8 cellular contexts compared by ENCODE assay signal in the genomic region with DNA sequence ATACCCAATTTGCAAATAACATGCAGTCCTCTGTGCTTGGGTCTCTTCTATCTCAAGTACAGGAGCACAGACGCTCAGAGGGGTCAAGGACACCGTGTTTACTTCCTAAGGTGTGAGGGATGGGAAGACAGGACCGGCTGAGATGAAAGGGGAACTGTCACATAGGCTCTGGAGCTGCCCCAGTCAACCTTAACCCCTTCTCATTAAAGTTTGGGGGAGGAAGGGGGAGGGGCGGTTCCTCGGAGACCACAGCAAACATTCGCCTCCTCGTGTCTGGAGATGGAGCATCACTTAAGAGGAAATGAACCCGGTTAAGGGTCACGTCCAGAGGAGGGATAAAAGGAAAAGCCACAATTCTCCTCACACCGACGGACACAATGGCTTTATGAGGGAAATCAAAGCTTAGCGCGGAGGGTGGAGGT. TPM values are rescaled to one million over a fixed set of nuclear protein-coding genes. Genes with fewer than 3 reads are reported as not detected.
DNase-seq lines count a peak whose midpoint lies in the region; ATAC-seq and TF ChIP-seq lines count a peak whose summit lies in the region.

No MANE protein-coding gene starts in this region.

- H3K4me3 ChIP-seq in CD4-positive, alpha-beta memory T cell (ENCODE audit: low read length in 2 of 2): peak overlapping the region in 1 of 2 donors; percentile 51
- H3K4me3 ChIP-seq in OCI-LY1 (ENCODE audit: low read depth, low read length, poor library complexity, severe bottlenecking): no peak overlapping the region

- no peaks in the 10 kb centered on the region for H3K9me3 ChIP-seq in CD4-positive, alpha-beta memory T cell (ENCODE audit: control insufficient read depth in 1 of 2, low read length in 2 of 2)
- H3K9me3 ChIP-seq in OCI-LY1 (ENCODE audit: low read length): no peaks in the 10 kb centered on the region

- H3K4me3 Mint-ChIP-seq in CD4-positive, alpha-beta memory T cell: peak overlapping the region; percentile 83 to 91 (median 86)
- H3K4me3 Mint-ChIP-seq in endothelial cell (ENCODE audit: unreplicated experiment) (peak overlapping the region; percentile 98), nephron (peak overlapping the region; percentile 87 to 97 (median 90))

- H3K9ac ChIP-seq in OCI-LY1 (ENCODE audit: low read length): no peak overlapping the region

- H3K27me3 ChIP-seq in CD4-positive, alpha-beta memory T cell (ENCODE audit: insufficient read depth, low read length): peaks cover 8% of the 10 kb centered on the region
- no peaks in the 10 kb centered on the region for H3K27me3 ChIP-seq in OCI-LY1 (ENCODE audit: insufficient read depth, low read length)

- H3K9me2 ChIP-seq in OCI-LY1 (ENCODE audit: low read depth, low read length): no peaks in the 10 kb centered on the region

- H3K36me3 ChIP-seq in CD4-positive, alpha-beta memory T cell (ENCODE audit: insufficient read depth, low read length): no peaks in the 10 kb centered on the region
- H3K36me3 ChIP-seq in OCI-LY1 (ENCODE audit: insufficient read depth, low read length): no peaks in the 10 kb centered on the region

- no peak for TF ChIP-seq CTCF in OCI-LY1 (IDR thresholded peaks at IDR 0.05; ENCODE audit: low read length)
- no peak for TF ChIP-seq CTCF in endothelial cell (IDR thresholded peaks at IDR 0.05; ENCODE audit: unreplicated experiment)
- TF ChIP-seq CTCF in nephron (IDR thresholded peaks at IDR 0.05; ENCODE audit: unreplicated experiment in 3 of 3): no peak

- peaks cover 0 to 9% of the 10 kb centered on the region in 2 donors for H3K36me3 Mint-ChIP-seq in CD4-positive, alpha-beta memory T cell
- H3K36me3 Mint-ChIP-seq in endothelial cell (ENCODE audit: low read depth, unreplicated experiment) (peaks cover 14% of the 10 kb centered on the region), nephron (ENCODE audit: low read depth) (no peaks in the 10 kb centered on the region)

- peak overlapping the region in 3 of 7 donors; percentile 23 to 66 (median 55) for H3K27ac Mint-ChIP-seq in CD4-positive, alpha-beta memory T cell
- peak overlapping the region; percentile 81 for H3K27ac Mint-ChIP-seq in endothelial cell (ENCODE audit: unreplicated experiment)
- H3K27ac Mint-ChIP-seq in nephron: peak overlapping the region; percentile 64 to 94 (median 66)

- peak overlapping the region; percentile 5; the same call in 1 of the 2 replicates for H3K4me2 ChIP-seq in OCI-LY1 (ENCODE audit: low read length)

- intact Hi-C loops in CD4-positive, alpha-beta memory T cell (cut with micrococcal nuclease): loop anchor here (10.0 kb wide), 2 partner anchors 49 to 249 kb away; no protein-coding TSS in a partner anchor

- no peaks in the 10 kb centered on the region for H3K79me2 ChIP-seq in OCI-LY1 (ENCODE audit: insufficient read depth, low read length)

- H3K27me3 Mint-ChIP-seq in CD4-positive, alpha-beta memory T cell: peaks cover 17 to 22% of the 10 kb centered on the region in 2 donors
- H3K27me3 Mint-ChIP-seq in endothelial cell (ENCODE audit: unreplicated experiment) (peaks cover 16% of the 10 kb centered on the region), nephron (ENCODE audit: low read depth) (peaks cover 30% of the 10 kb centered on the region)

- H2AFZ ChIP-seq in OCI-LY1 (ENCODE audit: low read length): no peak overlapping the region

- POLR2A ChIA-PET in CD4-positive, alpha-beta memory T cell (lab: Charles Lee; ENCODE audit: partially characterized antibody): interaction anchor here (0.6 to 2.0 kb wide), 10 partner anchors 8 to 142 kb away, joined by 3 to 7 read pairs (median 4); no protein-coding TSS in a partner anchor

- ATAC-seq in HG03097 (IDR thresholded peaks at IDR 0.05; ENCODE audit: low FRiP score, unreplicated experiment) (no peak), GM18868 (IDR thresholded peaks at IDR 0.05; ENCODE audit: unreplicated experiment) (no peak)

- CTCF ChIA-PET in CD4-positive, alpha-beta memory T cell (lab: Charles Lee; ENCODE audit: partially characterized antibody): interaction anchor here (0.6 to 4.4 kb wide), 10 partner anchors 8 to 146 kb away, joined by 3 to 45 read pairs (median 4); no protein-coding TSS in a partner anchor

- no peaks in the 10 kb centered on the region for H3K9me3 Mint-ChIP-seq in CD4-positive, alpha-beta memory T cell
- H3K9me3 Mint-ChIP-seq in endothelial cell (ENCODE audit: unreplicated experiment): no peaks in the 10 kb centered on the region
- no peaks in the 10 kb centered on the region for H3K9me3 Mint-ChIP-seq in nephron

- no peak overlapping the region for H3K27ac ChIP-seq in CD4-positive, alpha-beta memory T cell (ENCODE audit: low read depth, low read length)
- H3K27ac ChIP-seq in OCI-LY1 (ENCODE audit: low read depth, low read length, poor library complexity, severe bottlenecking): no peak overlapping the region

- H3K4me1 ChIP-seq in CD4-positive, alpha-beta memory T cell (ENCODE audit: insufficient read depth, low read length): peaks cover 18% of the 10 kb centered on the region
- H3K4me1 ChIP-seq in OCI-LY1 (ENCODE audit: insufficient read depth, low read length, severe bottlenecking): peaks cover 6% of the 10 kb centered on the region

- peaks cover 8 to 19% (median 14%) of the 10 kb centered on the region in 4 donors for H3K4me1 Mint-ChIP-seq in CD4-positive, alpha-beta memory T cell
- H3K4me1 Mint-ChIP-seq in endothelial cell (ENCODE audit: unreplicated experiment): peaks cover 61% of the 10 kb centered on the region
- H3K4me1 Mint-ChIP-seq in nephron: peaks cover 65% of the 10 kb centered on the region

- DNase-seq in CD4-positive, alpha-beta memory T cell: no peak
- peak; percentile 33 for DNase-seq in endothelial cell (ENCODE audit: low spot score)
- DNase-seq in NCI-H748 treated with DMSO at 0.1 percent for 48 hours (lab: John Stamatoyannopoulos, UW): no peak
- no peak for DNase-seq in NCI-H2029 treated with DMSO at 0.1 percent for 48 hours (lab: John Stamatoyannopoulos, UW)

- no peaks in the 10 kb centered on the region for H3F3A ChIP-seq in OCI-LY1 (ENCODE audit: insufficient read depth, low read length)

- no peaks in the 10 kb centered on the region for H4K20me1 ChIP-seq in OCI-LY1 (ENCODE audit: insufficient read depth, low read length)

RNA-seq across cellular contexts. Expression of gene SH3PXD2A, which starts 1.1 kb away (rescaled TPM):
- total RNA-seq in CD4-positive, alpha-beta memory T cell: 10 to 100 TPM; 16.9 to 17.5 TPM
- polyA plus RNA-seq in CD4-positive, alpha-beta memory T cell: under 1 TPM; 0.39 to 0.77 TPM
- 59.9 TPM for total RNA-seq in endothelial cell (ENCODE audit: unreplicated experiment)
